Comparison of ENCODE assay signal across 9 cellular contexts in genomic region chr2:71417300-71418202, GRCh38. TPM values are rescaled to one million over a fixed set of nuclear protein-coding genes. Genes with fewer than 3 reads are reported as not detected.
A peak's percentile ranks its signal among the peaks of the same experiment; 100 is the strongest.
DNase-seq lines count a peak whose midpoint lies in the region; ATAC-seq and TF ChIP-seq lines count a peak whose summit lies in the region.
"Had no signal": no experiment of that assay in that cellular context is flagged by ENCODE, and none has a peak within 500 bp of the region (broad histone marks: within the 10 kb centered on the region; RNA-seq: fewer than 3 reads in every experiment).

No MANE protein-coding gene starts in this region.

- no peak for TF ChIP-seq POLR2A in thyroid gland (IDR thresholded peaks at IDR 0.05)

- peaks cover 5 to 8% of the 10 kb centered on the region in 2 donors for H3K4me1 ChIP-seq in thyroid gland

- ATAC-seq in activated T-cell treated with anti-CD3 and anti-CD28 coated beads, Interleukin-2, amount 50 U/mL, for 72 hours (replicated peaks in 1 of 2), result peak; percentile 41 to 55
- peak; percentile 19 for ATAC-seq in activated T-helper 17 cell treated with anti-CD3 and anti-CD28 coated beads, Interleukin-2, amount 50 U/mL, for 72 hours (replicated peaks)
- ATAC-seq in left colon, result peak; percentile 85
- ATAC-seq in GM21360 (IDR thresholded peaks at IDR 0.05; ENCODE audit: unreplicated experiment), result no peak
- ATAC-seq in activated CD4-positive, CD25-positive, alpha-beta regulatory T cell treated with anti-CD3 and anti-CD28 coated beads, Interleukin-2, amount 50 U/mL, for 24 hours, result no peak

- peak overlapping the region; percentile 8 to 41 (median 23) for H3K27ac ChIP-seq in thyroid gland

- peaks cover 2 to 3% of the 10 kb centered on the region in 2 donors for H3K36me3 Mint-ChIP-seq in activated T-cell treated with anti-CD3 and anti-CD28 coated beads, Interleukin-2, amount 50 U/mL, for 72 hours (ENCODE audit: insufficient read depth in 2 of 2)
- H3K36me3 Mint-ChIP-seq in activated T-helper 17 cell treated with anti-CD3 and anti-CD28 coated beads, Interleukin-2, amount 50 U/mL, for 72 hours (ENCODE audit: low read depth), result peaks cover 29% of the 10 kb centered on the region

- no peaks in the 10 kb centered on the region for H3K27me3 Mint-ChIP-seq in activated T-cell treated with anti-CD3 and anti-CD28 coated beads, Interleukin-2, amount 50 U/mL, for 72 hours (ENCODE audit: low read depth)
- no peaks in the 10 kb centered on the region for H3K27me3 Mint-ChIP-seq in activated T-helper 17 cell treated with anti-CD3 and anti-CD28 coated beads, Interleukin-2, amount 50 U/mL, for 72 hours

- H3K4me3 Mint-ChIP-seq in activated T-cell treated with anti-CD3 and anti-CD28 coated beads, Interleukin-2, amount 50 U/mL, for 72 hours, result peak overlapping the region; percentile 84 to 95
- H3K4me3 Mint-ChIP-seq in activated T-helper 17 cell treated with anti-CD3 and anti-CD28 coated beads, Interleukin-2, amount 50 U/mL, for 72 hours, result peak overlapping the region; percentile 71

- peak overlapping the region in 1 of 3 donors; percentile 2 for H3K4me3 ChIP-seq in thyroid gland (replicated peaks in 1 of 3)

- no peak for DNase-seq in activated T-cell treated with anti-CD3 and anti-CD28 coated beads, Interleukin-2, amount 50 U/mL, for 72 hours
- DNase-seq in activated T-cell treated with anti-CD3 and anti-CD28 coated beads for 4 hours (no peak), left colon (no peak), thyroid gland (no peak), H4 (ENCODE audit: low spot score) (no peak)
- DNase-seq: hypothalamus had no signal

- intact Hi-C loops in left colon (cut with DNase I, micrococcal nuclease), result no loop called here
- intact Hi-C loops in thyroid gland (cut with DNase I), result no loop called here

- peak overlapping the region; percentile 97 for H3K27ac Mint-ChIP-seq in activated T-cell treated with anti-CD3 and anti-CD28 coated beads, Interleukin-2, amount 50 U/mL, for 72 hours
- peak overlapping the region; percentile 68 for H3K27ac Mint-ChIP-seq in activated T-helper 17 cell treated with anti-CD3 and anti-CD28 coated beads, Interleukin-2, amount 50 U/mL, for 72 hours

- no peaks in the 10 kb centered on the region for H3K27me3 ChIP-seq in thyroid gland

- WGBS in thyroid gland, 2 donors, result 13 to 33% methylated on average over 7 to 8 of the region's 16 CpGs

- H3K9me3 ChIP-seq in thyroid gland, result no peaks in the 10 kb centered on the region

- peaks cover 5% of the 10 kb centered on the region for H3K4me1 Mint-ChIP-seq in activated T-cell treated with anti-CD3 and anti-CD28 coated beads, Interleukin-2, amount 50 U/mL, for 72 hours (ENCODE audit: low read depth)
- no peaks in the 10 kb centered on the region for H3K4me1 Mint-ChIP-seq in activated T-helper 17 cell treated with anti-CD3 and anti-CD28 coated beads, Interleukin-2, amount 50 U/mL, for 72 hours

- TF ChIP-seq CTCF in thyroid gland (IDR thresholded peaks at IDR 0.05), result no peak

- H3K36me3 ChIP-seq in thyroid gland, result no peaks in the 10 kb centered on the region

- H3K9me3 Mint-ChIP-seq in activated T-cell treated with anti-CD3 and anti-CD28 coated beads, Interleukin-2, amount 50 U/mL, for 72 hours, result no peaks in the 10 kb centered on the region
- no peaks in the 10 kb centered on the region for H3K9me3 Mint-ChIP-seq in activated T-helper 17 cell treated with anti-CD3 and anti-CD28 coated beads, Interleukin-2, amount 50 U/mL, for 72 hours

RNA-seq across cellular contexts. Expression of gene DYSF, which starts 35.8 kb away (rescaled TPM):
- total RNA-seq in activated T-cell treated with anti-CD3 and anti-CD28 coated beads, Interleukin-2, amount 50 U/mL, for 72 hours, result 1 to 10 TPM in 1 of 2 donors, under 1 TPM in 1; 0.77 to 1.6 TPM
- under 1 TPM in 1 of 2 donors, not detected in 1; 0.71 TPM for total RNA-seq in activated T-helper 17 cell treated with anti-CD3 and anti-CD28 coated beads, Interleukin-2, amount 50 U/mL, for 72 hours
- total RNA-seq in left colon (1 to 10 TPM; 2.4 to 5.0 TPM), thyroid gland (10 to 100 TPM; 10.3 to 14.9 (median 14.4) TPM)
- 0.37 and 0.43 TPM in 2 replicates for total RNA-seq in H4 (2014; rRNA removed; shearing (Covaris generic))

Comparison
In these comparisons a context has a peak if more than half of its experiments do, and no peak if none do; other contexts are left out.
1. ATAC-seq: peak in activated T-cell treated with anti-CD3 and anti-CD28 coated beads, Interleukin-2, amount 50 U/mL, for 72 hours (2 of 2), activated T-helper 17 cell treated with anti-CD3 and anti-CD28 coated beads, Interleukin-2, amount 50 U/mL, for 72 hours (single experiment) and left colon (single experiment); none in GM21360 (single experiment) and activated CD4-positive, CD25-positive, alpha-beta regulatory T cell treated with anti-CD3 and anti-CD28 coated beads, Interleukin-2, amount 50 U/mL, for 24 hours (0 of 2).